8 cellular contexts compared by ENCODE assay signal in the genomic region with DNA sequence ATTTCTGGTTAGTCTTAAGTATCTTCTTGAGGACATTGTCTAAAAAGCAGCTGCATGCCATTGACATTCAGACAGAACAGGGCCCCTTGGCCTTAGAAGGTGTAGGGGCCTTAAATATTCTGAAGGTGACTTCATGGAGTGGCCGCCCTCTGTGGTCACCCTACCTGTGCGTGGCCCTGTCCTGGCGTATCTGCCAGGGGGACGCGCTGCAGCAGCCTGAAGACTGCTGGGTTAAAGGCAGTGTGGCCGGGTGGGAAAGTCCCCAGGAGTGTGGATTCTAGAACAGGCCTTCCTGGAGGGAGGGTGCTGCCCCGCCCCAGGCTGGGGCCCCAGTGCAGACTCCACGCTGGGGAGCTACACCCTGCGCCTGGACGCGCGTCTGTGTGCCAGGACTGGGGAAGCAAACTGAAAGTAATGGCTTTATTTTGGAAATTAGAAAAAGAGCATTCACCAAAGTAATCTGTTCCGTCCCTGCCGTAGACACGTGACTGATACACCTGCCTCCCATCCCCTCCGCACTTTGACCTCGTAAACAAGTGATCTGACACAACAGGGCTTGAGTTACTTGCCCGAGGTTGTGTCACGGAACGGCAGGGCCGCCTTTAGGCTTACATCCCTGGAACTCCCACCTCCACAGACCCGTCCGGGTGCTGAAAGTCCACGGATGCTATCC. TPM values are rescaled to one million over a fixed set of nuclear protein-coding genes. Genes with fewer than 3 reads are reported as not detected.
A peak's percentile ranks its signal among the peaks of the same experiment; 100 is the strongest.
DNase-seq lines count a peak whose midpoint lies in the region; ATAC-seq and TF ChIP-seq lines count a peak whose summit lies in the region.

No MANE protein-coding gene starts in this region.

- H3K27ac ChIP-seq in HUES6 (ENCODE audit: low read depth, low read length) = no peak overlapping the region

- H3K4me1 Mint-ChIP-seq in glutamatergic neuron (ENCODE audit: low read depth, unreplicated experiment) = no peaks in the 10 kb centered on the region

- H3K4me3 Mint-ChIP-seq in glutamatergic neuron (ENCODE audit: unreplicated experiment) = peak overlapping the region; percentile 67

- peak; percentile 29 for DNase-seq in DMS53 treated with DMSO at 0.1 percent for 48 hours (lab: John Stamatoyannopoulos, UW; ENCODE audit: unreplicated experiment)
- DNase-seq in activated T-cell treated with anti-CD3 and anti-CD28 coated beads, Interleukin-2, amount 50 U/mL, for 48 hours = peak; percentile 72 to 73
- DNase-seq in glutamatergic neuron = no peak
- no peak for DNase-seq in ureter (ENCODE audit: low spot score)
- DNase-seq in mesenteric fat pad (ENCODE audit: low spot score) = no peak

- H3K27me3 Mint-ChIP-seq in glutamatergic neuron (ENCODE audit: unreplicated experiment) = peaks cover 9% of the 10 kb centered on the region

- peaks cover 2% of the 10 kb centered on the region for H3K36me3 Mint-ChIP-seq in glutamatergic neuron (ENCODE audit: unreplicated experiment)

- H3K4me3 ChIP-seq in HUES6 (ENCODE audit: low read depth, low read length) (peak overlapping the region; percentile 64), skeletal muscle satellite cell (ENCODE audit: low read length) (peak overlapping the region; percentile 83)

- H3K9ac ChIP-seq in HUES6 (ENCODE audit: low read length) (no peak overlapping the region), skeletal muscle satellite cell (ENCODE audit: low read depth, low read length) (peak overlapping the region; percentile 85)

- H3K9me3 Mint-ChIP-seq in glutamatergic neuron (ENCODE audit: unreplicated experiment) = peaks cover 3% of the 10 kb centered on the region

- H3K36me3 ChIP-seq in HUES6 (ENCODE audit: control insufficient read depth, insufficient read depth, low read length) (no peaks in the 10 kb centered on the region), skeletal muscle satellite cell (ENCODE audit: insufficient read depth, low read length) (peaks cover 6% of the 10 kb centered on the region)

- no peak overlapping the region for H3K27ac Mint-ChIP-seq in glutamatergic neuron (ENCODE audit: unreplicated experiment)

- no peak for TF ChIP-seq CTCF in glutamatergic neuron (IDR thresholded peaks at IDR 0.05; ENCODE audit: partially characterized antibody, unreplicated experiment)

- no peak for ATAC-seq in HG03571 (IDR thresholded peaks at IDR 0.05; ENCODE audit: unreplicated experiment)

- H3K4me1 ChIP-seq in HUES6 (ENCODE audit: control insufficient read depth, insufficient read depth, low read length) (peaks cover 9% of the 10 kb centered on the region), skeletal muscle satellite cell (ENCODE audit: control insufficient read depth, insufficient read depth, low read length) (peaks cover 18% of the 10 kb centered on the region)

- peaks cover 24% of the 10 kb centered on the region for H3K27me3 ChIP-seq in HUES6 (ENCODE audit: control insufficient read depth, insufficient read depth, low read length)
- peaks cover under 1% of the 10 kb centered on the region for H3K27me3 ChIP-seq in skeletal muscle satellite cell (ENCODE audit: control insufficient read depth, insufficient read depth, low read length)

- H3K4me2 ChIP-seq in skeletal muscle satellite cell (ENCODE audit: low read length) = peak overlapping the region; percentile 93

- H3K9me3 ChIP-seq in HUES6 (ENCODE audit: control insufficient read depth, insufficient read depth, low read depth, low read length) (no peaks in the 10 kb centered on the region), skeletal muscle satellite cell (replicated peaks; ENCODE audit: low read length) (no peaks in the 10 kb centered on the region)

RNA-seq across cellular contexts. Expression of a gene that starts 1.8 kb away (rescaled TPM):
- total RNA-seq in glutamatergic neuron (ENCODE audit: unreplicated experiment) = 12.6 TPM
- 23.4 and 27.4 TPM in 2 replicates for total RNA-seq in skeletal muscle satellite cell (2012; rRNA removed)
- total RNA-seq in ureter = 84.7 TPM
- 79.2 TPM for total RNA-seq in mesenteric fat pad

Comparison
In these comparisons a context has a peak if more than half of its experiments do, and no peak if none do; other contexts are left out.
1. DNase-seq: peak in DMS53 treated with DMSO at 0.1 percent for 48 hours (single experiment) and activated T-cell treated with anti-CD3 and anti-CD28 coated beads, Interleukin-2, amount 50 U/mL, for 48 hours (2 of 2); none in glutamatergic neuron (single experiment), ureter (single experiment) and mesenteric fat pad (single experiment).